In genomic region chr7:13062596-13062995, GRCh38 we compare ENCODE assay signal across 1 cellular context.
TF ChIP-seq lines count a peak whose summit lies in the region.

No MANE protein-coding gene starts in this region.

TF ChIP-seq in K562, 482 proteins besides CTCF, POLR2A, EP300 and RAD21 (continued from another document):
- TF ChIP-seq ARID4B (CRISPR knock-in tag; IDR thresholded peaks at IDR 0.05) (no peak), ZNF507 (tag; conservative IDR thresholded peaks at IDR 0.05) (no peak), ZNF146 (CRISPR knock-in tag; IDR thresholded peaks at IDR 0.05; ENCODE audit: unreplicated experiment) (no peak)
